Comparison of ENCODE assay signal across 12 cellular contexts in genomic region chr2:103402944-103403343, GRCh38.
DNase-seq lines count a peak whose midpoint lies in the region; FAIRE-seq and TF ChIP-seq lines count a peak whose summit lies in the region.
"Had no signal": no experiment of that assay in that cellular context is flagged by ENCODE, and none has a peak within 500 bp of the region (broad histone marks: within the 10 kb centered on the region; RNA-seq: fewer than 3 reads in every experiment).

No MANE protein-coding gene starts in this region.

- H2BK12ac ChIP-seq in neuronal stem cell (ENCODE audit: low read length), result no peak overlapping the region

- peak overlapping the region; percentile 80 for H3K27ac Mint-ChIP-seq in endodermal cell

- no peak overlapping the region for H2BK15ac ChIP-seq in neuronal stem cell (ENCODE audit: low read length)

- H3K18ac ChIP-seq in neuronal stem cell (ENCODE audit: low read length), result no peak overlapping the region

- peak overlapping the region; percentile 0 for H2AFZ ChIP-seq in neuronal stem cell (ENCODE audit: low read length)

- TF ChIP-seq POLR2A in testis (IDR thresholded peaks at IDR 0.05), result no peak
- TF ChIP-seq POLR2A in GM12892 (IDR thresholded peaks at IDR 0.05; ENCODE audit: low read depth, low read length), result no peak

- H3K27ac ChIP-seq in endodermal cell (ENCODE audit: low read depth, low read length) (peak overlapping the region; percentile 88), neuronal stem cell (replicated peaks; ENCODE audit: low read length) (no peak overlapping the region), testis (no peak overlapping the region)

- H3K36me3 ChIP-seq in endodermal cell (ENCODE audit: control insufficient read depth, insufficient read depth, low read length), result no peaks in the 10 kb centered on the region
- no peaks in the 10 kb centered on the region for H3K36me3 ChIP-seq in neuronal stem cell (replicated peaks in 1 of 2; ENCODE audit: control insufficient read depth in 2 of 2, insufficient read depth in 2 of 2, low read length in 2 of 2)
- no peaks in the 10 kb centered on the region for H3K36me3 ChIP-seq in testis (ENCODE audit: low read depth, missing control alignments)
- H3K36me3 ChIP-seq: BE2C had no signal

- peaks cover 6% of the 10 kb centered on the region for H3K9me3 Mint-ChIP-seq in endodermal cell

- H3K4ac ChIP-seq in neuronal stem cell (ENCODE audit: low read length), result no peak overlapping the region

- no peak overlapping the region for H2BK120ac ChIP-seq in neuronal stem cell (ENCODE audit: low read depth, low read length)

- no peak overlapping the region for H3K4me2 ChIP-seq in neuronal stem cell (ENCODE audit: insufficient read depth, low read length, poor library complexity, severe bottlenecking)

- H2BK5ac ChIP-seq in neuronal stem cell (ENCODE audit: low read length), result no peak overlapping the region

- H3K4me3 ChIP-seq in endodermal cell (ENCODE audit: low read length) (no peak overlapping the region), neuronal stem cell (ENCODE audit: low read length in 2 of 2) (no peak overlapping the region), testis (no peak overlapping the region)

- H3K14ac ChIP-seq in neuronal stem cell (ENCODE audit: low read length), result no peak overlapping the region

- intact Hi-C loops in testis (cut with DNase I; ENCODE audit: low total_unique reads), result no loop called here

- H3K9me3 ChIP-seq in endodermal cell (ENCODE audit: control insufficient read depth, low read length), result no peaks in the 10 kb centered on the region
- H3K9me3 ChIP-seq in neuronal stem cell (replicated peaks in 1 of 2; ENCODE audit: control insufficient read depth in 2 of 2, insufficient read depth in 1 of 2, low read depth in 1 of 2, low read length in 2 of 2), result peaks cover 0 to 15% of the 10 kb centered on the region in 2 donors
- no peaks in the 10 kb centered on the region for H3K9me3 ChIP-seq in testis
- H3K9me3 ChIP-seq: BE2C had no signal

- H3K4me1 ChIP-seq in endodermal cell (ENCODE audit: control insufficient read depth, insufficient read depth, low read length) (peaks cover 6% of the 10 kb centered on the region), neuronal stem cell (ENCODE audit: control insufficient read depth in 2 of 2, insufficient read depth in 1 of 2, low read depth in 1 of 2, low read length in 2 of 2) (peaks cover 3 to 29% of the 10 kb centered on the region in 2 donors), testis (no peaks in the 10 kb centered on the region)
- H3K4me1 ChIP-seq: BE2C had no signal

- no peak overlapping the region for H4K91ac ChIP-seq in neuronal stem cell (ENCODE audit: low read depth, low read length, poor library complexity)

- H3K27me3 Mint-ChIP-seq in endodermal cell (ENCODE audit: insufficient read depth), result no peaks in the 10 kb centered on the region

- H3K27me3 ChIP-seq in endodermal cell (ENCODE audit: control insufficient read depth, insufficient read depth, low read length, poor library complexity, severe bottlenecking) (no peaks in the 10 kb centered on the region), neuronal stem cell (ENCODE audit: control insufficient read depth in 3 of 3, insufficient read depth in 3 of 3, low read depth in 1 of 3, low read length in 3 of 3) (peaks cover 0 to 3% (median 0%) of the 10 kb centered on the region in 3 experiments), testis (no peaks in the 10 kb centered on the region)
- H3K27me3 ChIP-seq: BE2C had no signal

- H3K4me1 Mint-ChIP-seq in endodermal cell, result peaks cover 21% of the 10 kb centered on the region

- TF ChIP-seq CTCF in endodermal cell (conservative IDR thresholded peaks at IDR 0.05) (no peak), testis (IDR thresholded peaks at IDR 0.05) (no peak)

- H3K23ac ChIP-seq in neuronal stem cell (ENCODE audit: low read depth, low read length, poor library complexity), result no peak overlapping the region

- no peaks in the 10 kb centered on the region for H3K79me1 ChIP-seq in neuronal stem cell (ENCODE audit: low read depth, low read length)

- H4K8ac ChIP-seq in neuronal stem cell (ENCODE audit: low read depth, low read length), result no peak overlapping the region

- peak; percentile 32 for DNase-seq in HT1080 (ENCODE audit: low read depth)
- peak; percentile 17 for DNase-seq in RKO (ENCODE audit: low spot score)
- no peak for DNase-seq in endodermal cell
- DNase-seq in neuronal stem cell (ENCODE audit: low spot score), result no peak
- DNase-seq in testis, result no peak
- DNase-seq in GM12892 (ENCODE audit: insufficient read length), result no peak
- DNase-seq in NCI-H1105 treated with DMSO at 0.1 percent for 48 hours (lab: John Stamatoyannopoulos, UW), result no peak
- DNase-seq: BE2C, IMR-90, NCI-H146, NCI-H2227 treated with DMSO at 0.1 percent for 48 hours, NCI-H526 treated with DMSO at 0.1 percent for 48 hours had no signal

- H3K9ac ChIP-seq in endodermal cell (ENCODE audit: extremely low read depth, low read length, poor library complexity, severe bottlenecking) (no peak overlapping the region), neuronal stem cell (ENCODE audit: low read depth, low read length, poor library complexity) (no peak overlapping the region)

- H2AK5ac ChIP-seq in neuronal stem cell (ENCODE audit: low read depth, low read length), result no peak overlapping the region

- WGBS in endodermal cell (ENCODE audit: insufficient coverage in 1 of 2, insufficient read length in 1 of 2), 2 experiments, result 89 to 94% methylated on average over 2 to 5 of the region's 5 CpGs
- no CpG with 5 or more reads among the region's 5 CpGs for WGBS in neuronal stem cell (ENCODE audit: extremely low coverage in 2 of 2, insufficient read length in 2 of 2, insufficient replicate concordance in 1 of 2), 2 donors
- 84 to 87% methylated on average over 5 of the region's 5 CpGs for WGBS in testis, 2 donors

- no peak overlapping the region for H3K4me3 Mint-ChIP-seq in endodermal cell

- no peaks in the 10 kb centered on the region for H3K36me3 Mint-ChIP-seq in endodermal cell (ENCODE audit: low read depth)

- no peak for FAIRE-seq in GM12892 (lab: Jason Lieb, UNC)

Comparison
In these comparisons a context has a peak if more than half of its experiments do, and no peak if none do; other contexts are left out.
1. DNase-seq: peak in HT1080 (single experiment) and RKO (single experiment); none in endodermal cell (single experiment), neuronal stem cell (single experiment), testis (single experiment), GM12892 (single experiment) and NCI-H1105 treated with DMSO at 0.1 percent for 48 hours (single experiment).